In the genomic region with DNA sequence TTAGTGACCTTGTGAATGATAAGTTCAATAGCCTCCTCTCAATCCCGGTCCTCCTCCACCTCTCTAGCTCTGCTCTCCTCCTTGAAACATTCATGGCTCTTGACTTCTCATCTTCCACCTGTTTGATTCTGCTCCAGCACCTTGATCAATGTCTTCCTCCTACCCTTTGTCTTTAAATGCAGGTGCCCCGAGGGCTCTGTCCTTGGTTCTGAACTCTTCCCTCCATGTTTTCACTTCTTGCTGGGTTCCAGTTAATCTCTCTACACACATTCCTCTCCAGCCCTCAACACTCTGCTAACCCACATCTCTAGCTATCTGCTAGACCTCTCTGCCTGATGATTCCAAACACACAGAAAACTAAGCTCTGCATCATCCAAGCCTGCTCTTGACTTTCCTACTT, we compare ENCODE assay signal across 1 cellular context.
TF ChIP-seq lines count a peak whose summit lies in the region.

No MANE protein-coding gene starts in this region.

TF ChIP-seq in H1, 55 proteins besides CTCF, POLR2A, EP300 and RAD21:
- no peak for TF ChIP-seq SUZ12 (IDR thresholded peaks at IDR 0.05; ENCODE audit: low read length)
- peak; percentile 82; the same call in 1 of the 2 replicates for TF ChIP-seq YY1 (IDR thresholded peaks at IDR 0.05; ENCODE audit: low read depth, low read length)
- TF ChIP-seq, protein P1, sequence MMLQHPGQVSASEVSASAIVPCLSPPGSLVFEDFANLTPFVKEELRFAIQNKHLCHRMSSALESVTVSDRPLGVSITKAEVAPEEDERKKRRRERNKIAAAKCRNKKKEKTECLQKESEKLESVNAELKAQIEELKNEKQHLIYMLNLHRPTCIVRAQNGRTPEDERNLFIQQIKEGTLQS (IDR thresholded peaks at IDR 0.05; ENCODE audit: insufficient read depth, low read depth, low read length) = no peak
- no peak for TF ChIP-seq CHD2 (IDR thresholded peaks at IDR 0.05; ENCODE audit: low read length)
- TF ChIP-seq, protein P2, sequence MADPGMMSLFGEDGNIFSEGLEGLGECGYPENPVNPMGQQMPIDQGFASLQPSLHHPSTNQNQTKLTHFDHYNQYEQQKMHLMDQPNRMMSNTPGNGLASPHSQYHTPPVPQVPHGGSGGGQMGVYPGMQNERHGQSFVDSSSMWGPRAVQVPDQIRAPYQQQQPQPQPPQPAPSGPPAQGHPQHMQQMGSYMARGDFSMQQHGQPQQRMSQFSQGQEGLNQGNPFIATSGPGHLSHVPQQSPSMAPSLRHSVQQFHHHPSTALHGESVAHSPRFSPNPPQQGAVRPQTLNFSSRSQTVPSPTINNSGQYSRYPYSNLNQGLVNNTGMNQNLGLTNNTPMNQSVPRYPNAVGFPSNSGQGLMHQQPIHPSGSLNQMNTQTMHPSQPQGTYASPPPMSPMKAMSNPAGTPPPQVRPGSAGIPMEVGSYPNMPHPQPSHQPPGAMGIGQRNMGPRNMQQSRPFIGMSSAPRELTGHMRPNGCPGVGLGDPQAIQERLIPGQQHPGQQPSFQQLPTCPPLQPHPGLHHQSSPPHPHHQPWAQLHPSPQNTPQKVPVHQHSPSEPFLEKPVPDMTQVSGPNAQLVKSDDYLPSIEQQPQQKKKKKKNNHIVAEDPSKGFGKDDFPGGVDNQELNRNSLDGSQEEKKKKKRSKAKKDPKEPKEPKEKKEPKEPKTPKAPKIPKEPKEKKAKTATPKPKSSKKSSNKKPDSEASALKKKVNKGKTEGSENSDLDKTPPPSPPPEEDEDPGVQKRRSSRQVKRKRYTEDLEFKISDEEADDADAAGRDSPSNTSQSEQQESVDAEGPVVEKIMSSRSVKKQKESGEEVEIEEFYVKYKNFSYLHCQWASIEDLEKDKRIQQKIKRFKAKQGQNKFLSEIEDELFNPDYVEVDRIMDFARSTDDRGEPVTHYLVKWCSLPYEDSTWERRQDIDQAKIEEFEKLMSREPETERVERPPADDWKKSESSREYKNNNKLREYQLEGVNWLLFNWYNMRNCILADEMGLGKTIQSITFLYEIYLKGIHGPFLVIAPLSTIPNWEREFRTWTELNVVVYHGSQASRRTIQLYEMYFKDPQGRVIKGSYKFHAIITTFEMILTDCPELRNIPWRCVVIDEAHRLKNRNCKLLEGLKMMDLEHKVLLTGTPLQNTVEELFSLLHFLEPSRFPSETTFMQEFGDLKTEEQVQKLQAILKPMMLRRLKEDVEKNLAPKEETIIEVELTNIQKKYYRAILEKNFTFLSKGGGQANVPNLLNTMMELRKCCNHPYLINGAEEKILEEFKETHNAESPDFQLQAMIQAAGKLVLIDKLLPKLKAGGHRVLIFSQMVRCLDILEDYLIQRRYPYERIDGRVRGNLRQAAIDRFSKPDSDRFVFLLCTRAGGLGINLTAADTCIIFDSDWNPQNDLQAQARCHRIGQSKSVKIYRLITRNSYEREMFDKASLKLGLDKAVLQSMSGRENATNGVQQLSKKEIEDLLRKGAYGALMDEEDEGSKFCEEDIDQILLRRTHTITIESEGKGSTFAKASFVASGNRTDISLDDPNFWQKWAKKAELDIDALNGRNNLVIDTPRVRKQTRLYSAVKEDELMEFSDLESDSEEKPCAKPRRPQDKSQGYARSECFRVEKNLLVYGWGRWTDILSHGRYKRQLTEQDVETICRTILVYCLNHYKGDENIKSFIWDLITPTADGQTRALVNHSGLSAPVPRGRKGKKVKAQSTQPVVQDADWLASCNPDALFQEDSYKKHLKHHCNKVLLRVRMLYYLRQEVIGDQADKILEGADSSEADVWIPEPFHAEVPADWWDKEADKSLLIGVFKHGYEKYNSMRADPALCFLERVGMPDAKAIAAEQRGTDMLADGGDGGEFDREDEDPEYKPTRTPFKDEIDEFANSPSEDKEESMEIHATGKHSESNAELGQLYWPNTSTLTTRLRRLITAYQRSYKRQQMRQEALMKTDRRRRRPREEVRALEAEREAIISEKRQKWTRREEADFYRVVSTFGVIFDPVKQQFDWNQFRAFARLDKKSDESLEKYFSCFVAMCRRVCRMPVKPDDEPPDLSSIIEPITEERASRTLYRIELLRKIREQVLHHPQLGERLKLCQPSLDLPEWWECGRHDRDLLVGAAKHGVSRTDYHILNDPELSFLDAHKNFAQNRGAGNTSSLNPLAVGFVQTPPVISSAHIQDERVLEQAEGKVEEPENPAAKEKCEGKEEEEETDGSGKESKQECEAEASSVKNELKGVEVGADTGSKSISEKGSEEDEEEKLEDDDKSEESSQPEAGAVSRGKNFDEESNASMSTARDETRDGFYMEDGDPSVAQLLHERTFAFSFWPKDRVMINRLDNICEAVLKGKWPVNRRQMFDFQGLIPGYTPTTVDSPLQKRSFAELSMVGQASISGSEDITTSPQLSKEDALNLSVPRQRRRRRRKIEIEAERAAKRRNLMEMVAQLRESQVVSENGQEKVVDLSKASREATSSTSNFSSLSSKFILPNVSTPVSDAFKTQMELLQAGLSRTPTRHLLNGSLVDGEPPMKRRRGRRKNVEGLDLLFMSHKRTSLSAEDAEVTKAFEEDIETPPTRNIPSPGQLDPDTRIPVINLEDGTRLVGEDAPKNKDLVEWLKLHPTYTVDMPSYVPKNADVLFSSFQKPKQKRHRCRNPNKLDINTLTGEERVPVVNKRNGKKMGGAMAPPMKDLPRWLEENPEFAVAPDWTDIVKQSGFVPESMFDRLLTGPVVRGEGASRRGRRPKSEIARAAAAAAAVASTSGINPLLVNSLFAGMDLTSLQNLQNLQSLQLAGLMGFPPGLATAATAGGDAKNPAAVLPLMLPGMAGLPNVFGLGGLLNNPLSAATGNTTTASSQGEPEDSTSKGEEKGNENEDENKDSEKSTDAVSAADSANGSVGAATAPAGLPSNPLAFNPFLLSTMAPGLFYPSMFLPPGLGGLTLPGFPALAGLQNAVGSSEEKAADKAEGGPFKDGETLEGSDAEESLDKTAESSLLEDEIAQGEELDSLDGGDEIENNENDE (IDR thresholded peaks at IDR 0.05; ENCODE audit: insufficient replicate concordance, low read length) = no peak
- TF ChIP-seq TCF12 (IDR thresholded peaks at IDR 0.05; ENCODE audit: low read depth, low read length) = peak; percentile 73; the same call in 1 of the 2 replicates
